Comparison of ENCODE assay signal across 8 cellular contexts in genomic region chr12:111406474-111407370, GRCh38. TPM values are rescaled to one million over a fixed set of nuclear protein-coding genes. Genes with fewer than 3 reads are reported as not detected.
DNase-seq lines count a peak whose midpoint lies in the region; ATAC-seq and TF ChIP-seq lines count a peak whose summit lies in the region.

No MANE protein-coding gene starts in this region.

- peaks cover 14% of the 10 kb centered on the region for H3K4me1 ChIP-seq in MM.1S (ENCODE audit: low read length)
- H3K4me1 ChIP-seq in foreskin keratinocyte, result peaks cover 12% of the 10 kb centered on the region

- H3K36me3 Mint-ChIP-seq in activated T-cell treated with anti-CD3 and anti-CD28 coated beads, Interleukin-2, amount 50 U/mL, for 72 hours (ENCODE audit: insufficient read depth in 2 of 2), result peaks cover 2 to 4% of the 10 kb centered on the region in 2 donors
- H3K36me3 Mint-ChIP-seq in progenitor cell of endocrine pancreas (ENCODE audit: insufficient read depth), result no peaks in the 10 kb centered on the region

- H3K9me3 Mint-ChIP-seq in activated T-cell treated with anti-CD3 and anti-CD28 coated beads, Interleukin-2, amount 50 U/mL, for 72 hours, result no peaks in the 10 kb centered on the region
- H3K9me3 Mint-ChIP-seq in progenitor cell of endocrine pancreas (ENCODE audit: low read depth), result no peaks in the 10 kb centered on the region

- H3K4me3 Mint-ChIP-seq in activated T-cell treated with anti-CD3 and anti-CD28 coated beads, Interleukin-2, amount 50 U/mL, for 72 hours, result peak overlapping the region; percentile 88 to 98
- peak overlapping the region; percentile 64 for H3K4me3 Mint-ChIP-seq in progenitor cell of endocrine pancreas (ENCODE audit: low read depth)

- peak overlapping the region; percentile 82 for H3K27ac Mint-ChIP-seq in activated T-cell treated with anti-CD3 and anti-CD28 coated beads, Interleukin-2, amount 50 U/mL, for 72 hours
- H3K27ac Mint-ChIP-seq in progenitor cell of endocrine pancreas, result no peak overlapping the region

- H3K4me3 ChIP-seq in MM.1S (ENCODE audit: low read length), result peak overlapping the region; percentile 85

- peak overlapping the region; percentile 77 for H3K4me2 ChIP-seq in MM.1S (ENCODE audit: low read depth, low read length)

- peak; percentile 75 for DNase-seq in Ammon's horn (ENCODE audit: low spot score)
- DNase-seq in MM.1S, result peak; percentile 13
- peak; percentile 50 to 51 for DNase-seq in activated T-cell treated with anti-CD3 and anti-CD28 coated beads, Interleukin-2, amount 50 U/mL, for 72 hours
- DNase-seq in foreskin keratinocyte, result no peak
- no peak for DNase-seq in progenitor cell of endocrine pancreas (ENCODE audit: low spot score, unreplicated experiment)
- no peak for DNase-seq in cerebellum (ENCODE audit: low spot score)

- peak overlapping the region; percentile 69 for H3K9ac ChIP-seq in MM.1S (ENCODE audit: low read length)

- peaks cover 18% of the 10 kb centered on the region for H3F3A ChIP-seq in MM.1S (ENCODE audit: insufficient read depth, low read length)

- no peaks in the 10 kb centered on the region for H3K9me2 ChIP-seq in MM.1S (replicated peaks; ENCODE audit: insufficient read depth, low read length)

- no peaks in the 10 kb centered on the region for H4K20me1 ChIP-seq in MM.1S (ENCODE audit: insufficient read depth, low read length)

- no peaks in the 10 kb centered on the region for H3K27me3 Mint-ChIP-seq in activated T-cell treated with anti-CD3 and anti-CD28 coated beads, Interleukin-2, amount 50 U/mL, for 72 hours (ENCODE audit: low read depth)
- peaks cover 56% of the 10 kb centered on the region for H3K27me3 Mint-ChIP-seq in progenitor cell of endocrine pancreas

- H3K4me1 Mint-ChIP-seq in activated T-cell treated with anti-CD3 and anti-CD28 coated beads, Interleukin-2, amount 50 U/mL, for 72 hours (ENCODE audit: low read depth), result peaks cover 69% of the 10 kb centered on the region
- H3K4me1 Mint-ChIP-seq in progenitor cell of endocrine pancreas (ENCODE audit: low read depth), result peaks cover 2% of the 10 kb centered on the region

- H2AFZ ChIP-seq in MM.1S (ENCODE audit: low read length), result no peak overlapping the region

- H3K27ac ChIP-seq in MM.1S (ENCODE audit: low read length) (no peak overlapping the region), foreskin keratinocyte (peak overlapping the region; percentile 79)

- no peaks in the 10 kb centered on the region for H3K9me3 ChIP-seq in MM.1S (replicated peaks; ENCODE audit: insufficient read depth, low read length)

- no peak for ATAC-seq in activated T-cell treated with anti-CD3 and anti-CD28 coated beads, Interleukin-2, amount 50 U/mL, for 72 hours (replicated peaks in 1 of 2)
- no peak for ATAC-seq in foreskin keratinocyte
- ATAC-seq in GM18873 (IDR thresholded peaks at IDR 0.05; ENCODE audit: low FRiP score, unreplicated experiment), result no peak
- ATAC-seq in HG02885 (IDR thresholded peaks at IDR 0.05; ENCODE audit: poor library complexity, unreplicated experiment), result no peak

- TF ChIP-seq CTCF in MM.1S (IDR thresholded peaks at IDR 0.05; ENCODE audit: low read length), result no peak
- no peak for TF ChIP-seq CTCF in foreskin keratinocyte (conservative IDR thresholded peaks at IDR 0.05)
- no peak for TF ChIP-seq CTCF in progenitor cell of endocrine pancreas (IDR thresholded peaks at IDR 0.05; ENCODE audit: unreplicated experiment)

- H3K36me3 ChIP-seq in MM.1S (replicated peaks; ENCODE audit: insufficient read depth, low read length), result no peaks in the 10 kb centered on the region

- peaks cover 47% of the 10 kb centered on the region for H3K79me2 ChIP-seq in MM.1S (ENCODE audit: low read length)

- H3K27me3 ChIP-seq in MM.1S (replicated peaks; ENCODE audit: insufficient read depth, low read length), result no peaks in the 10 kb centered on the region
- H3K27me3 ChIP-seq in foreskin keratinocyte, result no peaks in the 10 kb centered on the region

RNA-seq across cellular contexts. Expression of gene SH2B3, which starts 1.0 kb away (rescaled TPM):
- 10 to 100 TPM; 33.3 to 37.4 TPM for total RNA-seq in activated T-cell treated with anti-CD3 and anti-CD28 coated beads, Interleukin-2, amount 50 U/mL, for 72 hours
- total RNA-seq in foreskin keratinocyte (12.2 and 15.1 TPM in 2 replicates), progenitor cell of endocrine pancreas (0.72 and 1.5 TPM in 2 replicates), cerebellum (3.9 TPM)
- 5.9 and 7.7 TPM in 2 replicates for polyA plus RNA-seq in foreskin keratinocyte

RNA-seq across cellular contexts. Expression of gene PHETA1, which starts 37.8 kb away (rescaled TPM):
- total RNA-seq in activated T-cell treated with anti-CD3 and anti-CD28 coated beads, Interleukin-2, amount 50 U/mL, for 72 hours, result 1 to 10 TPM; 1.0 to 2.2 TPM
- total RNA-seq in foreskin keratinocyte (5.1 and 5.4 TPM in 2 replicates), progenitor cell of endocrine pancreas (31.3 and 32.9 TPM in 2 replicates), cerebellum (4.4 TPM)
- polyA plus RNA-seq in foreskin keratinocyte, result 5.5 and 6.1 TPM in 2 replicates

Comparison
In these comparisons a context has a peak if more than half of its experiments do, and no peak if none do; other contexts are left out.
1. DNase-seq: peak in Ammon's horn (single experiment), MM.1S (single experiment) and activated T-cell treated with anti-CD3 and anti-CD28 coated beads, Interleukin-2, amount 50 U/mL, for 72 hours (2 of 2); none in foreskin keratinocyte (0 of 2), progenitor cell of endocrine pancreas (single experiment) and cerebellum (single experiment).